Comparison of ENCODE assay signal across 9 cellular contexts in genomic region chr2:224561234-224562005, GRCh38. TPM values are rescaled to one million over a fixed set of nuclear protein-coding genes. Genes with fewer than 3 reads are reported as not detected.
A peak's percentile ranks its signal among the peaks of the same experiment; 100 is the strongest.
DNase-seq lines count a peak whose midpoint lies in the region; ATAC-seq and TF ChIP-seq lines count a peak whose summit lies in the region.
"Had no signal": no experiment of that assay in that cellular context is flagged by ENCODE, and none has a peak within 500 bp of the region (broad histone marks: within the 10 kb centered on the region; RNA-seq: fewer than 3 reads in every experiment).

No MANE protein-coding gene starts in this region.

- DNase-seq in iris pigment epithelial cell (ENCODE audit: low read depth): peak; percentile 80
- no peak for DNase-seq in KG1 (lab: John Stamatoyannopoulos, UW)
- DNase-seq in colonic mucosa: no peak
- no peak for DNase-seq in activated naive CD4-positive, alpha-beta T cell (lab: John Stamatoyannopoulos, UW)
- DNase-seq: DMS53 had no signal

- H3K27me3 ChIP-seq in colonic mucosa: no peaks in the 10 kb centered on the region

- no peaks in the 10 kb centered on the region for H3K4me1 ChIP-seq in colonic mucosa

- no peaks in the 10 kb centered on the region for H3K9me3 ChIP-seq in colonic mucosa

- no peak for TF ChIP-seq CTCF in colonic mucosa (IDR thresholded peaks at IDR 0.05)

- peak; percentile 65 for ATAC-seq in GM18520 (IDR thresholded peaks at IDR 0.05; ENCODE audit: unreplicated experiment)
- ATAC-seq in GM21576 (IDR thresholded peaks at IDR 0.05; ENCODE audit: unreplicated experiment): peak; percentile 74
- ATAC-seq in HG03565 (IDR thresholded peaks at IDR 0.05; ENCODE audit: unreplicated experiment): peak; percentile 75
- ATAC-seq in HG03521 (IDR thresholded peaks at IDR 0.05; ENCODE audit: unreplicated experiment): no peak

- intact Hi-C loops in colonic mucosa (cut with DNase I): no loop called here

- H3K4me3 ChIP-seq in colonic mucosa: no peak overlapping the region

- no peak overlapping the region for H3K27ac ChIP-seq in colonic mucosa

- no peak overlapping the region for H3K9ac ChIP-seq in colonic mucosa (ENCODE audit: low read depth in 2 of 2, low read length in 2 of 2)

- H3K36me3 ChIP-seq in colonic mucosa: no peaks in the 10 kb centered on the region

RNA-seq across cellular contexts. Expression of gene CUL3, which starts 23.7 kb away (rescaled TPM):
- 10 to 100 TPM; 83.9 to 88.3 TPM for total RNA-seq in colonic mucosa
